Comparison of ENCODE assay signal across 25 cellular contexts in the genomic region with DNA sequence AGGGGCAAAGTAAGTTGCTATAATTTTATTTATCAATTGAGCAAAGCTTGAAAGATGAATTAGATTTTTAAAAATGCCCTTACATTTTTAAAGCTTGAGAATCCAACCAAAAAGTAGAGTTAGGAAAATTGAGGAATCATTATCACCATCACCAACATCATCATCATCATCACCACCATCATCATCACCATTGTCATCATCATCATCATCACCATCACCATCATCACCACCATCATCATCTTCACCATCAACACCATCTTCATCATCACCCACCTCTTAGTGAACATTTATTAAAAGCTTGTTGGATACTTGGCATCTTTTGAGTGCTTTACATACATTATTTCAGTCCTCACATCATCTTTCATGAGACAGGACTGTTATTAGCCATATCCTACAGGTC.
"Had no signal": no experiment of that assay in that cellular context is flagged by ENCODE, and none has a peak within 500 bp of the region (broad histone marks: within the 10 kb centered on the region; RNA-seq: fewer than 3 reads in every experiment).

No MANE protein-coding gene starts in this region.

- H3K27ac ChIP-seq: colonic mucosa, epithelial cell of prostate, foreskin keratinocyte, heart right ventricle, left lung, lower lobe of right lung, parathyroid adenoma, testis had no signal

- H3K36me3 Mint-ChIP-seq: naive thymus-derived CD8-positive, alpha-beta T cell; stimulated activated memory B cell treated with anti-CD40 and anti-IgM and Interleukin-4, amounts not matched to agents 10 μg/mL and 1 μg/mL and 100 μg/mL, for 72 hours had no signal

- H3K4me1 Mint-ChIP-seq: stimulated activated memory B cell treated with anti-CD40 and anti-IgM and Interleukin-4, amounts not matched to agents 10 μg/mL and 1 μg/mL and 100 μg/mL, for 72 hours had no signal

- H3K36me3 ChIP-seq: colonic mucosa, heart right ventricle, left lung, lower lobe of right lung, tibial artery had no signal

- H3K9me3 ChIP-seq: colonic mucosa, heart right ventricle, left lung, lower lobe of right lung, testis, tibial artery had no signal

- H3K4me1 ChIP-seq: colonic mucosa had no signal

- DNase-seq: colonic mucosa; effector CD8-positive, alpha-beta T cell; endodermal cell; foreskin keratinocyte; glutamatergic neuron; heart right ventricle; hippocampal formation; left cardiac atrium; left lung; lower lobe of right lung; naive thymus-derived CD8-positive, alpha-beta T cell; stimulated activated CD4-positive, alpha-beta T cell treated with anti-CD3 and anti-CD28 coated beads, Interleukin-4, amount 100 ng/mL, for 4 hours; stimulated activated naive CD8-positive, alpha-beta T cell treated with anti-CD3 and anti-CD28 coated beads, Interleukin-15, Interleukin-2, amounts not matched to agents 100 U/mL and 50 U/mL, for 24 hours; substantia nigra; testis; tibial artery had no signal

- H3K4me3 ChIP-seq: colonic mucosa, heart right ventricle, left lung, lower lobe of right lung, testis, tibial artery had no signal

- H3K4me3 Mint-ChIP-seq: dendritic cell treated with granulocyte-macrophage colony-stimulating factor and Interleukin-4, amounts not matched to agents 40 ng/mL and 50 ng/mL, for 4 days; endodermal cell; neural crest cell; stimulated activated memory B cell treated with anti-CD40 and anti-IgM and Interleukin-4, amounts not matched to agents 10 μg/mL and 1 μg/mL and 100 μg/mL, for 72 hours; type B pancreatic cell had no signal

- H3K9me3 Mint-ChIP-seq: dendritic cell treated with granulocyte-macrophage colony-stimulating factor and Interleukin-4, amounts not matched to agents 40 ng/mL and 50 ng/mL, for 4 days; endodermal cell; naive thymus-derived CD8-positive, alpha-beta T cell had no signal

- H3K27ac Mint-ChIP-seq: dendritic cell treated with granulocyte-macrophage colony-stimulating factor and Interleukin-4, amounts not matched to agents 40 ng/mL and 50 ng/mL, for 4 days; endodermal cell; naive thymus-derived CD8-positive, alpha-beta T cell; progenitor cell of endocrine pancreas; stimulated activated memory B cell treated with anti-CD40 and anti-IgM and Interleukin-4, amounts not matched to agents 10 μg/mL and 1 μg/mL and 100 μg/mL, for 72 hours; type B pancreatic cell had no signal

- ATAC-seq: esophagus mucosa; foreskin keratinocyte; heart right ventricle; left cardiac atrium; left lung; lower lobe of right lung; naive thymus-derived CD8-positive, alpha-beta T cell; sciatic nerve; stimulated activated memory B cell treated with anti-CD40 and anti-IgM and Interleukin-4, amounts not matched to agents 10 μg/mL and 1 μg/mL and 100 μg/mL, for 72 hours; stimulated activated naive CD8-positive, alpha-beta T cell treated with anti-CD3 and anti-CD28 coated beads, Interleukin-15, Interleukin-2, amounts not matched to agents 100 U/mL and 50 U/mL, for 24 hours had no signal

- H3K27me3 ChIP-seq: colonic mucosa, foreskin keratinocyte, heart right ventricle, left lung, testis, tibial artery had no signal

- H3K27me3 Mint-ChIP-seq: naive thymus-derived CD8-positive, alpha-beta T cell; stimulated activated memory B cell treated with anti-CD40 and anti-IgM and Interleukin-4, amounts not matched to agents 10 μg/mL and 1 μg/mL and 100 μg/mL, for 72 hours had no signal
